8 cellular contexts compared by ENCODE assay signal in genomic region chr22:31629741-31630184, GRCh38. TPM values are rescaled to one million over a fixed set of nuclear protein-coding genes. Genes with fewer than 3 reads are reported as not detected.
DNase-seq lines count a peak whose midpoint lies in the region; ATAC-seq and TF ChIP-seq lines count a peak whose summit lies in the region.

No MANE protein-coding gene starts in this region.

- no peak overlapping the region for H2AFZ ChIP-seq in parathyroid adenoma

- 28 to 31% methylated on average over 14 of the region's 14 CpGs for WGBS in esophagus, 2 donors

- POLR2A ChIA-PET in RWPE1 (lab: Yijun Ruan, JAX; ENCODE audit: low non-redundant PET) = interaction anchor here (0.6 kb wide), 1 partner anchor 60 kb away, joined by 3 read pairs; no protein-coding TSS in a partner anchor

- DNase-seq in RWPE1 (ENCODE audit: low spot score) = no peak
- no peak for DNase-seq in NCI-H187 treated with DMSO at 0.1 percent for 48 hours (lab: John Stamatoyannopoulos, UW)
- DNase-seq in epidermal melanocyte (ENCODE audit: insufficient read length, low spot score) = no peak
- no peak for DNase-seq in DMS153 (lab: John Stamatoyannopoulos, UW)

- H3K36me3 ChIP-seq in DOHH2 (ENCODE audit: control insufficient read depth, low read length) (peaks cover 50% of the 10 kb centered on the region), esophagus (ENCODE audit: control insufficient read depth in 2 of 2, insufficient read depth in 2 of 2, low read length in 1 of 2) (peaks cover 0 to 12% of the 10 kb centered on the region in 2 donors), parathyroid adenoma (ENCODE audit: control insufficient read depth, insufficient read depth, low read length) (no peaks in the 10 kb centered on the region)

- H3K4me1 ChIP-seq in DOHH2 (ENCODE audit: control insufficient read depth, low read length) (peaks cover 61% of the 10 kb centered on the region), esophagus (ENCODE audit: control insufficient read depth in 2 of 2, insufficient read depth in 2 of 2, low read length in 1 of 2) (peaks cover 24 to 43% of the 10 kb centered on the region in 2 donors), parathyroid adenoma (peaks cover 7% of the 10 kb centered on the region)

- H3K9me2 ChIP-seq in DOHH2 (replicated peaks; ENCODE audit: control insufficient read depth, low read length) = no peaks in the 10 kb centered on the region

- CTCF ChIA-PET in RWPE1 (lab: Yijun Ruan, JAX) = no interaction called here

- peaks cover 88% of the 10 kb centered on the region for H3K79me2 ChIP-seq in DOHH2 (ENCODE audit: control insufficient read depth, low read length)
- peaks cover 24% of the 10 kb centered on the region for H3K79me2 ChIP-seq in parathyroid adenoma

- peaks cover 5% of the 10 kb centered on the region; the same call in 1 of the 2 replicates for H4K20me1 ChIP-seq in DOHH2 (ENCODE audit: control insufficient read depth, insufficient read depth, low read depth, low read length)

- H3K27ac ChIP-seq in DOHH2 (ENCODE audit: low read depth, low read length) = peak overlapping the region; percentile 93
- peak overlapping the region; percentile 76 for H3K27ac ChIP-seq in RWPE1
- H3K27ac ChIP-seq in esophagus (ENCODE audit: low read depth in 2 of 2, low read length in 1 of 2) = peak overlapping the region; percentile 68 to 81
- peak overlapping the region; percentile 72 for H3K27ac ChIP-seq in parathyroid adenoma

- H3K4me3 ChIP-seq in DOHH2 (ENCODE audit: low read length) (peak overlapping the region; percentile 91), esophagus (ENCODE audit: low read depth in 1 of 2, low read length in 2 of 2) (peak overlapping the region; percentile 56 to 63), parathyroid adenoma (ENCODE audit: low read depth, low read length) (peak overlapping the region; percentile 60)

- H3K27me3 ChIP-seq in DOHH2 (ENCODE audit: control insufficient read depth, low read length) (no peaks in the 10 kb centered on the region), esophagus (ENCODE audit: control insufficient read depth in 1 of 2, insufficient read depth in 2 of 2, low read length in 2 of 2) (no peaks in the 10 kb centered on the region), parathyroid adenoma (ENCODE audit: control insufficient read depth, insufficient read depth, low read length) (no peaks in the 10 kb centered on the region)

- TF ChIP-seq CTCF in DOHH2 (IDR thresholded peaks at IDR 0.05; ENCODE audit: low read depth, low read length, poor library complexity, severe bottlenecking) (no peak), RWPE1 (conservative IDR thresholded peaks at IDR 0.05; ENCODE audit: low read depth) (no peak), parathyroid adenoma (IDR thresholded peaks at IDR 0.05) (no peak)

- no peak for ATAC-seq in GM19351 (IDR thresholded peaks at IDR 0.05; ENCODE audit: unreplicated experiment)

- no peaks in the 10 kb centered on the region for H3K9me3 ChIP-seq in DOHH2 (ENCODE audit: control insufficient read depth, insufficient read depth, low read length)
- H3K9me3 ChIP-seq in esophagus (ENCODE audit: control insufficient read depth in 2 of 2, insufficient read depth in 1 of 2, low read depth in 1 of 2, low read length in 1 of 2) = no peaks in the 10 kb centered on the region
- H3K9me3 ChIP-seq in parathyroid adenoma (ENCODE audit: control insufficient read depth, low read length) = no peaks in the 10 kb centered on the region

- no peak overlapping the region for H3K9ac ChIP-seq in parathyroid adenoma

- H3K4me2 ChIP-seq in DOHH2 (ENCODE audit: low read length) (peak overlapping the region; percentile 95), parathyroid adenoma (ENCODE audit: low read length) (peak overlapping the region; percentile 78)

- H3F3A ChIP-seq in DOHH2 (ENCODE audit: control insufficient read depth, insufficient read depth) = peaks cover 8% of the 10 kb centered on the region

RNA-seq across cellular contexts. Expression of gene PISD, which starts 32.3 kb away (rescaled TPM):
- 10 to 100 TPM; 24.7 to 30.4 TPM for polyA plus RNA-seq in esophagus
